In the genomic region with DNA sequence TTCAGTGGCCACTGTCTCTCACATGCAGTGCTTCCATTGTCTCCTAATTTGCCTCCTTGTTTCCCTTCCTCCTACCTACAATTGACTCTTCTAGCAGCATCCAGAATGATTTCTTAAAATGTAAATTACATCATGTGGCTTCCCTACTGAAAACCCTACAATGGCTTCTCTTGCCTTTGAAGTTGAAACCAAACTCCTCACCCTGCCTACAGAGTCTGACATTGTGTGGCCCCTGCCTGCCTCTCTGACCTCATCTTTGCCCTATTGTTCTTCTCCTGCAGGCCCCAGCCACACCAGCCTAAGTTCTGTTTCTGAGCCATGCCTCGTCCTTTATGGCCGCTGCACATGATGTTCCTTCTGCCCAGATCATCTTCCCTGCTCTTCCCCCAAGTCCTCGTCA, we compare ENCODE assay signal across 16 cellular contexts. TPM values are rescaled to one million over a fixed set of nuclear protein-coding genes. Genes with fewer than 3 reads are reported as not detected.
A peak's percentile ranks its signal among the peaks of the same experiment; 100 is the strongest.
DNase-seq lines count a peak whose midpoint lies in the region; ATAC-seq and TF ChIP-seq lines count a peak whose summit lies in the region.
"Had no signal": no experiment of that assay in that cellular context is flagged by ENCODE, and none has a peak within 500 bp of the region (broad histone marks: within the 10 kb centered on the region; RNA-seq: fewer than 3 reads in every experiment).

No MANE protein-coding gene starts in this region.

- H3K9me3 Mint-ChIP-seq in H9 = no peaks in the 10 kb centered on the region
- no peaks in the 10 kb centered on the region for H3K9me3 Mint-ChIP-seq in WTC11
- H3K9me3 Mint-ChIP-seq: CD14-positive monocyte; CD8-positive, alpha-beta T cell had no signal

- peaks cover 14 to 17% of the 10 kb centered on the region in 2 experiments for H3K4me1 Mint-ChIP-seq in H9
- H3K4me1 Mint-ChIP-seq in WTC11 = peaks cover 13% of the 10 kb centered on the region
- H3K4me1 Mint-ChIP-seq: CD14-positive monocyte had no signal

- DNase-seq in H9 = no peak
- no peak for DNase-seq in WTC11 (ENCODE audit: low spot score)
- DNase-seq in globus pallidus (ENCODE audit: low spot score) = peak; percentile 3
- no peak for DNase-seq in neuronal stem cell (ENCODE audit: low spot score)
- DNase-seq in effector CD8-positive, alpha-beta T cell (lab: John Stamatoyannopoulos, UW) = no peak
- DNase-seq in DMS 273 treated with DMSO at 0.1 percent for 48 hours (lab: John Stamatoyannopoulos, UW) = no peak
- no peak for DNase-seq in GOT3 (lab: John Stamatoyannopoulos, UW)
- DNase-seq: CD8-positive, alpha-beta T cell; COR-L47; DND-41; GF-D8; H7 had no signal

- H4K8ac ChIP-seq in H9 (replicated peaks; ENCODE audit: insufficient read length, low read depth, low read length) (no peak overlapping the region), neuronal stem cell (ENCODE audit: low read depth, low read length) (no peak overlapping the region)

- POLR2A ChIA-PET in WTC11 (lab: Charles Lee) = no interaction called here

- H3T11ph ChIP-seq in H9 (ENCODE audit: low read length) = no peak overlapping the region

- H3K27ac Mint-ChIP-seq in H9 (peak overlapping the region in 1 of 3 experiments; percentile 38; a peak in 2 of 7 replicates), WTC11 (no peak overlapping the region; the same call in 1 of the 2 replicates)
- H3K27ac Mint-ChIP-seq: CD14-positive monocyte; CD8-positive, alpha-beta T cell had no signal

- no peak overlapping the region for H3K27ac ChIP-seq in H9 (ENCODE audit: insufficient read length, low read depth, low read length)
- no peak overlapping the region for H3K27ac ChIP-seq in neuronal stem cell (replicated peaks; ENCODE audit: low read length)
- H3K27ac ChIP-seq: A549, KMS-11 had no signal

- H3K18ac ChIP-seq in H9 (ENCODE audit: insufficient read length, low read depth, low read length) = peak overlapping the region; percentile 72
- no peak overlapping the region for H3K18ac ChIP-seq in neuronal stem cell (ENCODE audit: low read length)

- peak; percentile 69 for ATAC-seq in WTC11
- ATAC-seq: A549; CD8-positive, alpha-beta T cell; HepG2 had no signal

- H3K27me3 ChIP-seq in H9 (ENCODE audit: insufficient read depth, low read length) (no peaks in the 10 kb centered on the region), neuronal stem cell (ENCODE audit: control insufficient read depth in 3 of 3, insufficient read depth in 3 of 3, low read depth in 1 of 3, low read length in 3 of 3) (no peaks in the 10 kb centered on the region)

- H4K5ac ChIP-seq in H9 (ENCODE audit: insufficient read length, low read depth, low read length) = no peak overlapping the region

- H3K4ac ChIP-seq in H9 (ENCODE audit: low read depth, low read length) = no peak overlapping the region
- H3K4ac ChIP-seq in neuronal stem cell (ENCODE audit: low read length) = no peak overlapping the region

- H2AFZ ChIP-seq in H9 (ENCODE audit: low read length) = no peak overlapping the region
- peak overlapping the region; percentile 53 for H2AFZ ChIP-seq in neuronal stem cell (ENCODE audit: low read length)

- H4K91ac ChIP-seq in H9 (ENCODE audit: insufficient read length, low read depth, low read length) = no peak overlapping the region
- H4K91ac ChIP-seq in neuronal stem cell (ENCODE audit: low read depth, low read length, poor library complexity) = no peak overlapping the region

- no peak overlapping the region for H3K4me2 ChIP-seq in H9 (ENCODE audit: insufficient read depth, insufficient read length, low read length)
- H3K4me2 ChIP-seq in neuronal stem cell (ENCODE audit: insufficient read depth, low read length, poor library complexity, severe bottlenecking) = no peak overlapping the region
- H3K4me2 ChIP-seq: A549, KMS-11 had no signal

- no CpG with 5 or more reads among the region's 3 CpGs for WGBS in H9 (ENCODE audit: extremely low coverage, insufficient read length, low lambda C conversion rate)
- no CpG with 5 or more reads among the region's 3 CpGs for WGBS in neuronal stem cell (ENCODE audit: extremely low coverage in 2 of 2, insufficient read length in 2 of 2, insufficient replicate concordance in 1 of 2), 2 donors

- H3K9me3 ChIP-seq in H9 (ENCODE audit: control insufficient read depth, low read depth, low read length) (no peaks in the 10 kb centered on the region), neuronal stem cell (replicated peaks in 1 of 2; ENCODE audit: control insufficient read depth in 2 of 2, insufficient read depth in 1 of 2, low read depth in 1 of 2, low read length in 2 of 2) (no peaks in the 10 kb centered on the region)
- H3K9me3 ChIP-seq: A549 had no signal

- H2BK5ac ChIP-seq in H9 (ENCODE audit: insufficient read length, low read length) = no peak overlapping the region
- no peak overlapping the region for H2BK5ac ChIP-seq in neuronal stem cell (ENCODE audit: low read length)

- H3K27me3 Mint-ChIP-seq in H9 (ENCODE audit: low read depth) = no peaks in the 10 kb centered on the region
- H3K27me3 Mint-ChIP-seq in WTC11 (ENCODE audit: low read depth) = no peaks in the 10 kb centered on the region

- H3K4me1 ChIP-seq in H9 (ENCODE audit: insufficient read depth, low read length) (peaks cover 6% of the 10 kb centered on the region; the same call in 1 of the 2 replicates), neuronal stem cell (ENCODE audit: control insufficient read depth in 2 of 2, insufficient read depth in 1 of 2, low read depth in 1 of 2, low read length in 2 of 2) (peaks cover 2 to 7% of the 10 kb centered on the region in 2 donors)

- no peak overlapping the region for H3K4me3 ChIP-seq in neuronal stem cell (ENCODE audit: low read length in 2 of 2)
- H3K4me3 ChIP-seq: A549 had no signal

- no peaks in the 10 kb centered on the region for H3K23me2 ChIP-seq in H9 (ENCODE audit: insufficient read length, low read depth, low read length, poor library complexity, severe bottlenecking)

- H2AK5ac ChIP-seq in H9 (ENCODE audit: insufficient read length, low read length) = no peak overlapping the region
- no peak overlapping the region for H2AK5ac ChIP-seq in neuronal stem cell (ENCODE audit: low read depth, low read length)

- no peak overlapping the region; the same call in 1 of the 2 replicates for H3K14ac ChIP-seq in H9 (ENCODE audit: insufficient read depth, low read length)
- H3K14ac ChIP-seq in neuronal stem cell (ENCODE audit: low read length) = no peak overlapping the region

- H3K56ac ChIP-seq in H9 (ENCODE audit: insufficient read length, low read depth, low read length) = no peak overlapping the region

- no peak overlapping the region for H3K9ac ChIP-seq in H9 (ENCODE audit: extremely low read depth, insufficient read length, low read length)
- no peak overlapping the region for H3K9ac ChIP-seq in neuronal stem cell (ENCODE audit: low read depth, low read length, poor library complexity)
- H3K9ac ChIP-seq: KMS-11 had no signal

- no peaks in the 10 kb centered on the region for H3K36me3 ChIP-seq in neuronal stem cell (replicated peaks in 1 of 2; ENCODE audit: control insufficient read depth in 2 of 2, insufficient read depth in 2 of 2, low read length in 2 of 2)

- H2BK15ac ChIP-seq in H9 (ENCODE audit: low read depth, low read length) (no peak overlapping the region), neuronal stem cell (ENCODE audit: low read length) (no peak overlapping the region)

- H3K4me3 Mint-ChIP-seq in H9 (no peak overlapping the region), WTC11 (no peak overlapping the region)
- H3K4me3 Mint-ChIP-seq: CD14-positive monocyte; CD8-positive, alpha-beta T cell had no signal

- H3K79me1 ChIP-seq in H9 (ENCODE audit: insufficient read depth, low read depth, low read length, poor library complexity, severe bottlenecking) (no peaks in the 10 kb centered on the region), neuronal stem cell (ENCODE audit: low read depth, low read length) (peaks cover 2% of the 10 kb centered on the region)

- H2BK12ac ChIP-seq in H9 (ENCODE audit: insufficient read length, low read depth, low read length) (no peak overlapping the region), neuronal stem cell (ENCODE audit: low read length) (no peak overlapping the region)

- H2BK120ac ChIP-seq in H9 (ENCODE audit: low read depth, low read length, poor library complexity, severe bottlenecking) (no peak overlapping the region), neuronal stem cell (ENCODE audit: low read depth, low read length) (no peak overlapping the region)

- no peaks in the 10 kb centered on the region for H3K79me2 ChIP-seq in H9 (ENCODE audit: insufficient read depth, low read length)

- no peaks in the 10 kb centered on the region for H4K20me1 ChIP-seq in H9 (ENCODE audit: control insufficient read depth, insufficient read depth, insufficient read length)

- H3K36me3 Mint-ChIP-seq in H9 (ENCODE audit: insufficient read depth in 1 of 3, low read depth in 3 of 3) (no peaks in the 10 kb centered on the region), WTC11 (no peaks in the 10 kb centered on the region)
- H3K36me3 Mint-ChIP-seq: CD14-positive monocyte; CD8-positive, alpha-beta T cell had no signal

- no peak overlapping the region for H2BK20ac ChIP-seq in H9 (ENCODE audit: low read depth, low read length, poor library complexity, severe bottlenecking)

- CTCF ChIA-PET in WTC11 (lab: Charles Lee) = no interaction called here

- no peak for TF ChIP-seq CTCF in H9 (conservative IDR thresholded peaks at IDR 0.05)
- no peak for TF ChIP-seq CTCF in WTC11 (IDR thresholded peaks at IDR 0.05)

- H3K23ac ChIP-seq in H9 (ENCODE audit: insufficient read length, low read depth, low read length) (no peak overlapping the region), neuronal stem cell (ENCODE audit: low read depth, low read length, poor library complexity) (no peak overlapping the region)

TF ChIP-seq in WTC11, 78 proteins besides CTCF, POLR2A, EP300 and RAD21 (continues in another document):
- TF ChIP-seq, protein P1, sequence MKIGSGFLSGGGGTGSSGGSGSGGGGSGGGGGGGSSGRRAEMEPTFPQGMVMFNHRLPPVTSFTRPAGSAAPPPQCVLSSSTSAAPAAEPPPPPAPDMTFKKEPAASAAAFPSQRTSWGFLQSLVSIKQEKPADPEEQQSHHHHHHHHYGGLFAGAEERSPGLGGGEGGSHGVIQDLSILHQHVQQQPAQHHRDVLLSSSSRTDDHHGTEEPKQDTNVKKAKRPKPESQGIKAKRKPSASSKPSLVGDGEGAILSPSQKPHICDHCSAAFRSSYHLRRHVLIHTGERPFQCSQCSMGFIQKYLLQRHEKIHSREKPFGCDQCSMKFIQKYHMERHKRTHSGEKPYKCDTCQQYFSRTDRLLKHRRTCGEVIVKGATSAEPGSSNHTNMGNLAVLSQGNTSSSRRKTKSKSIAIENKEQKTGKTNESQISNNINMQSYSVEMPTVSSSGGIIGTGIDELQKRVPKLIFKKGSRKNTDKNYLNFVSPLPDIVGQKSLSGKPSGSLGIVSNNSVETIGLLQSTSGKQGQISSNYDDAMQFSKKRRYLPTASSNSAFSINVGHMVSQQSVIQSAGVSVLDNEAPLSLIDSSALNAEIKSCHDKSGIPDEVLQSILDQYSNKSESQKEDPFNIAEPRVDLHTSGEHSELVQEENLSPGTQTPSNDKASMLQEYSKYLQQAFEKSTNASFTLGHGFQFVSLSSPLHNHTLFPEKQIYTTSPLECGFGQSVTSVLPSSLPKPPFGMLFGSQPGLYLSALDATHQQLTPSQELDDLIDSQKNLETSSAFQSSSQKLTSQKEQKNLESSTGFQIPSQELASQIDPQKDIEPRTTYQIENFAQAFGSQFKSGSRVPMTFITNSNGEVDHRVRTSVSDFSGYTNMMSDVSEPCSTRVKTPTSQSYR (CRISPR knock-in tag; IDR thresholded peaks at IDR 0.05) = no peak

RNA-seq across cellular contexts. Expression of a gene that starts 35.8 kb away (rescaled TPM):
- total RNA-seq in H9 (2021) (75.2 and 78.9 TPM in 2 replicates), WTC11 (2021) (92.8 to 98.9 TPM (median 94.8 TPM) in 3 replicates)
- 134 TPM for polyA plus RNA-seq in neuronal stem cell (2013, experiment 1 of 2)
- 136 TPM for polyA plus RNA-seq in neuronal stem cell (2013, experiment 2 of 2)
